In the genomic region with DNA sequence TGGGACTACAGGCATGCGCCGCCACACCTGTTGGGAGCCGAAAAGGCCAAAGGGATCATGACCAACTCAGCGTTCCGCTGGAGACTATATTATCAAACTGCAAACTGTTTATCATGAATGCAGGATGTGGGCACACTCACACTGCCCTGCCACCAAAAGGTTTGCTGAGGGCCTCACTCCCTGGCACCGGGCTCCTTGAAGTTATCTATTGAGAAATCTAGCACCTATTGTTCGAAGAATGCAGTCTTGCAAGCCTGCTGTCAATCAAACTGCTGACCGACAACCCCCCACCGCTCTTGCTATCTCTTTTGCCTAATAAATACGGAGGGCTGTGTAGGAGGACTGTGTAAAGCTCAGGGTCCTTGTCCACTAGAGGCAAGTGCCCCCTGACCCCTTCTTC, we compare ENCODE assay signal across 26 cellular contexts. TPM values are rescaled to one million over a fixed set of nuclear protein-coding genes. Genes with fewer than 3 reads are reported as not detected.
A peak's percentile ranks its signal among the peaks of the same experiment; 100 is the strongest.
DNase-seq lines count a peak whose midpoint lies in the region; ATAC-seq and TF ChIP-seq lines count a peak whose summit lies in the region.
"Had no signal": no experiment of that assay in that cellular context is flagged by ENCODE, and none has a peak within 500 bp of the region (broad histone marks: within the 10 kb centered on the region; RNA-seq: fewer than 3 reads in every experiment).

No MANE protein-coding gene starts in this region.

- H3K4me3 ChIP-seq in GM23338 (no peak overlapping the region), coronary artery (no peak overlapping the region), mesendoderm (ENCODE audit: low read length) (no peak overlapping the region), trophoblast cell (ENCODE audit: low read depth, low read length) (no peak overlapping the region)
- H3K4me3 ChIP-seq: A549, GM12878 had no signal

- H3K18ac ChIP-seq in mesendoderm (ENCODE audit: low read length) (peak overlapping the region; percentile 44), trophoblast cell (ENCODE audit: low read length) (no peak overlapping the region)

- H3K79me2 ChIP-seq in GM23338 (replicated peaks; ENCODE audit: insufficient read depth) (no peaks in the 10 kb centered on the region), mesendoderm (ENCODE audit: control insufficient read depth, insufficient read depth, low read length) (no peaks in the 10 kb centered on the region), trophoblast cell (ENCODE audit: control insufficient read depth, insufficient read depth, low read length, poor library complexity) (no peaks in the 10 kb centered on the region)

- H3K9me3 ChIP-seq in trophoblast cell (ENCODE audit: insufficient read depth, low read depth, low read length), result no peaks in the 10 kb centered on the region
- H3K9me3 ChIP-seq: SK-N-SH had no signal

- H3K27ac ChIP-seq in GM23338 (ENCODE audit: low read depth) (no peak overlapping the region), coronary artery (no peak overlapping the region), mesendoderm (ENCODE audit: low read depth, low read length) (no peak overlapping the region), trophoblast cell (ENCODE audit: low read depth, low read length) (no peak overlapping the region)
- H3K27ac ChIP-seq: A549, HL-60 had no signal

- intact Hi-C loops in cardiac septum (cut with DNase I), result no loop called here

- H3K36me3 Mint-ChIP-seq in GM23338 (ENCODE audit: low read depth), result no peaks in the 10 kb centered on the region; the same call in 2 of the 3 replicates

- H2BK15ac ChIP-seq in mesendoderm (replicated peaks; ENCODE audit: low read depth), result no peak overlapping the region

- no peak overlapping the region for H3K14ac ChIP-seq in trophoblast cell (ENCODE audit: low read length)

- H3K9me2 ChIP-seq in GM23338 (ENCODE audit: insufficient read depth), result no peaks in the 10 kb centered on the region; the same call in 1 of the 2 replicates
- H3K9me2 ChIP-seq: SK-N-SH had no signal

- H2AK5ac ChIP-seq in mesendoderm (ENCODE audit: low read length) (no peak overlapping the region), trophoblast cell (ENCODE audit: low read length) (no peak overlapping the region)

- H4K5ac ChIP-seq in mesendoderm (ENCODE audit: low read length), result no peak overlapping the region

- H3K4me2 ChIP-seq in GM23338 (no peak overlapping the region), mesendoderm (ENCODE audit: low read length) (no peak overlapping the region), trophoblast cell (ENCODE audit: low read length) (peak overlapping the region; percentile 43)
- H3K4me2 ChIP-seq: A549, SK-N-SH had no signal

- H3K4me1 ChIP-seq in GM23338 (ENCODE audit: insufficient read depth), result peaks cover 9% of the 10 kb centered on the region
- H3K4me1 ChIP-seq in mesendoderm (ENCODE audit: control insufficient read depth, low read depth, low read length), result peaks cover 8% of the 10 kb centered on the region
- peaks cover 11 to 21% of the 10 kb centered on the region in 2 experiments for H3K4me1 ChIP-seq in trophoblast cell (ENCODE audit: control insufficient read depth in 1 of 2, insufficient read depth in 2 of 2, low read length in 2 of 2)
- H3K4me1 ChIP-seq: A549 had no signal

- no peaks in the 10 kb centered on the region for H4K20me1 ChIP-seq in GM23338 (replicated peaks; ENCODE audit: insufficient read depth)

- no peak overlapping the region for H3K27ac Mint-ChIP-seq in GM23338
- H3K27ac Mint-ChIP-seq: B cell had no signal

- H3K23ac ChIP-seq in mesendoderm (ENCODE audit: low read length) (no peak overlapping the region), trophoblast cell (ENCODE audit: low read length) (no peak overlapping the region)

- H2BK12ac ChIP-seq in trophoblast cell (ENCODE audit: low read length), result no peak overlapping the region

- H3K36me3 ChIP-seq in GM23338 (ENCODE audit: insufficient read depth) (no peaks in the 10 kb centered on the region), mesendoderm (ENCODE audit: control insufficient read depth, insufficient read depth, low read length) (no peaks in the 10 kb centered on the region), trophoblast cell (ENCODE audit: control insufficient read depth in 1 of 2, insufficient read depth in 2 of 2, low read length in 2 of 2) (no peaks in the 10 kb centered on the region)

- peaks cover 6% of the 10 kb centered on the region for H3K27me3 Mint-ChIP-seq in GM23338 (ENCODE audit: insufficient read depth, low read depth, poor library complexity)
- H3K27me3 Mint-ChIP-seq: B cell had no signal

- no peak overlapping the region; the same call in 2 of the 3 replicates for H3K4me3 Mint-ChIP-seq in GM23338
- H3K4me3 Mint-ChIP-seq: B cell had no signal

- no peak overlapping the region for H3K9ac ChIP-seq in mesendoderm (ENCODE audit: low read length)
- no peak overlapping the region for H3K9ac ChIP-seq in trophoblast cell (ENCODE audit: low read length)
- H3K9ac ChIP-seq: SK-N-SH had no signal

- H3K27me3 ChIP-seq in GM23338 (ENCODE audit: insufficient read depth), result no peaks in the 10 kb centered on the region
- no peaks in the 10 kb centered on the region for H3K27me3 ChIP-seq in mesendoderm (ENCODE audit: insufficient read depth, low read length, poor library complexity)
- no peaks in the 10 kb centered on the region for H3K27me3 ChIP-seq in trophoblast cell (ENCODE audit: insufficient read depth, low read length)

- peaks cover 2% of the 10 kb centered on the region; the same call in 2 of the 3 replicates for H3K9me3 Mint-ChIP-seq in GM23338

- no CpG with 5 or more reads among the region's 10 CpGs for WGBS in mesendoderm (ENCODE audit: extremely low coverage, insufficient coverage, low lambda C conversion rate)
- WGBS in trophoblast cell (ENCODE audit: extremely low coverage, insufficient coverage, insufficient read length), result no CpG with 5 or more reads among the region's 10 CpGs

- H3K56ac ChIP-seq in mesendoderm (ENCODE audit: low read length), result no peak overlapping the region

- DNase-seq in GM23338 (ENCODE audit: low spot score), result peak; percentile 49
- DNase-seq in coronary artery (ENCODE audit: low spot score), result peak; percentile 36
- DNase-seq in mesendoderm, result peak; percentile 90
- peak in 1 of 2 donors; percentile 68 for DNase-seq in trophoblast cell
- no peak for DNase-seq in cardiac septum (ENCODE audit: low spot score)
- no peak for DNase-seq in nucleus accumbens (lab: John Stamatoyannopoulos, UW)
- DNase-seq: DMS79 treated with DMSO at 0.1 percent for 48 hours, GOT3, KBM-7, MM.1S, NCI-H1092, NCI-H1436, NCI-H187 treated with DMSO at 0.1 percent for 48 hours, NCI-H2107, NCI-H446 treated with DMSO at 0.1 percent for 48 hours, NCI-H526 treated with DMSO at 0.1 percent for 48 hours, SIG-M5, SK-N-SH had no signal

- no peak overlapping the region; the same call in 1 of the 2 replicates for H2AFZ ChIP-seq in GM23338
- no peak overlapping the region for H2AFZ ChIP-seq in trophoblast cell (ENCODE audit: insufficient read depth, low read length, poor library complexity)

- H4K8ac ChIP-seq in mesendoderm (ENCODE audit: low read depth, low read length) (no peak overlapping the region), trophoblast cell (ENCODE audit: low read depth, low read length) (no peak overlapping the region)

- H3K4me1 Mint-ChIP-seq in GM23338, result peaks cover 17% of the 10 kb centered on the region

- peak; percentile 35 for ATAC-seq in GM23338
- ATAC-seq in HG03097 (IDR thresholded peaks at IDR 0.05; ENCODE audit: low FRiP score, unreplicated experiment), result no peak
- no peak for ATAC-seq in HG03175 (IDR thresholded peaks at IDR 0.05; ENCODE audit: unreplicated experiment)
- ATAC-seq: A549, GM12878, HepG2, Panc1 had no signal

- TF ChIP-seq CTCF in GM23338 (conservative IDR thresholded peaks at IDR 0.05; ENCODE audit: low read depth in 2 of 2), result no peak
- TF ChIP-seq CTCF in coronary artery (IDR thresholded peaks at IDR 0.05), result no peak

- H2BK5ac ChIP-seq in mesendoderm (ENCODE audit: low read length) (peak overlapping the region; percentile 50), trophoblast cell (ENCODE audit: low read depth, low read length, poor library complexity) (no peak overlapping the region)

- no peaks in the 10 kb centered on the region for H3F3A ChIP-seq in GM23338 (replicated peaks; ENCODE audit: low read depth)

- H4K12ac ChIP-seq in trophoblast cell (ENCODE audit: low read depth, low read length), result no peak overlapping the region

- H3K79me1 ChIP-seq in mesendoderm (ENCODE audit: low read length), result no peaks in the 10 kb centered on the region
- peaks cover 5% of the 10 kb centered on the region for H3K79me1 ChIP-seq in trophoblast cell (ENCODE audit: low read length)

- H3K4ac ChIP-seq in mesendoderm (ENCODE audit: low read depth, low read length) (no peak overlapping the region), trophoblast cell (ENCODE audit: low read depth, low read length) (no peak overlapping the region)

- H2BK120ac ChIP-seq in mesendoderm (ENCODE audit: low read depth, low read length), result no peak overlapping the region
- H2BK120ac ChIP-seq in trophoblast cell (ENCODE audit: insufficient read depth, low read length, poor library complexity), result no peak overlapping the region

- H4K91ac ChIP-seq in trophoblast cell (ENCODE audit: low read depth, low read length), result no peak overlapping the region

TF ChIP-seq in GM23338, 12 proteins besides CTCF, POLR2A, EP300 and RAD21 (continues in another document):
- TF ChIP-seq JUNB (IDR thresholded peaks at IDR 0.05; ENCODE audit: unreplicated experiment) (no peak), CREB1 (CRISPR knock-in tag; IDR thresholded peaks at IDR 0.05; ENCODE audit: low read depth) (no peak), NANOG (IDR thresholded peaks at IDR 0.05; ENCODE audit: borderline replicate concordance) (no peak), STAT1 (IDR thresholded peaks at IDR 0.05; ENCODE audit: unreplicated experiment) (no peak), ZNF114 (CRISPR knock-in tag; IDR thresholded peaks at IDR 0.05) (no peak), ZNF331 (CRISPR knock-in tag; IDR thresholded peaks at IDR 0.05; ENCODE audit: low read depth) (no peak), POLR2AphosphoS5 (IDR thresholded peaks at IDR 0.05; ENCODE audit: low read depth) (no peak)

RNA-seq across cellular contexts. Expression of gene ZNF836, which starts 5.2 kb away (rescaled TPM):
- 15.7 and 18.6 TPM in 2 replicates for total RNA-seq in GM23338 (2014; rRNA removed; shearing (Covaris generic))
- polyA plus RNA-seq in GM23338 (2016; fragmentation: Nextera tagmentation; extraction: Ambion mirVana), result 9.8 and 11.8 TPM in 2 replicates
- 16.9 TPM for polyA plus RNA-seq in mesendoderm (2013, experiment 1 of 2)
- polyA plus RNA-seq in mesendoderm (2013, experiment 2 of 2), result 16.1 TPM
- polyA plus RNA-seq in trophoblast cell (2013), result 50.0 and 50.5 TPM in 2 replicates
- 5.9 TPM for total RNA-seq in cardiac septum

RNA-seq across cellular contexts. Expression of gene PPP2R1A, which starts 13.3 kb away (rescaled TPM):
- total RNA-seq in GM23338 (2014; rRNA removed; shearing (Covaris generic)), result 345 and 381 TPM in 2 replicates
- polyA plus RNA-seq in GM23338 (2016; fragmentation: Nextera tagmentation; extraction: Ambion mirVana), result 212 and 238 TPM in 2 replicates
- polyA plus RNA-seq in mesendoderm (2013, experiment 1 of 2), result 144 TPM
- polyA plus RNA-seq in mesendoderm (2013, experiment 2 of 2), result 148 TPM
- 130 and 133 TPM in 2 replicates for polyA plus RNA-seq in trophoblast cell (2013)
- 466 TPM for total RNA-seq in cardiac septum

RNA-seq across cellular contexts. Expression of gene ZNF616, which starts 36.8 kb away (rescaled TPM):
- 28.3 and 28.8 TPM in 2 replicates for total RNA-seq in GM23338 (2014; rRNA removed; shearing (Covaris generic))
- 10.4 and 13.3 TPM in 2 replicates for polyA plus RNA-seq in GM23338 (2016; fragmentation: Nextera tagmentation; extraction: Ambion mirVana)
- polyA plus RNA-seq in mesendoderm (2013, experiment 1 of 2), result 15.8 TPM
- 15.8 TPM for polyA plus RNA-seq in mesendoderm (2013, experiment 2 of 2)
- 7.2 and 7.4 TPM in 2 replicates for polyA plus RNA-seq in trophoblast cell (2013)
- 4.3 TPM for total RNA-seq in cardiac septum

Comparison
In these comparisons a context has a peak if more than half of its experiments do, and no peak if none do; other contexts are left out.
1. DNase-seq: peak in GM23338 (single experiment), coronary artery (single experiment) and mesendoderm (single experiment); none in cardiac septum (single experiment) and nucleus accumbens (0 of 56).